Comparison of ENCODE assay signal across 23 cellular contexts in the genomic region with DNA sequence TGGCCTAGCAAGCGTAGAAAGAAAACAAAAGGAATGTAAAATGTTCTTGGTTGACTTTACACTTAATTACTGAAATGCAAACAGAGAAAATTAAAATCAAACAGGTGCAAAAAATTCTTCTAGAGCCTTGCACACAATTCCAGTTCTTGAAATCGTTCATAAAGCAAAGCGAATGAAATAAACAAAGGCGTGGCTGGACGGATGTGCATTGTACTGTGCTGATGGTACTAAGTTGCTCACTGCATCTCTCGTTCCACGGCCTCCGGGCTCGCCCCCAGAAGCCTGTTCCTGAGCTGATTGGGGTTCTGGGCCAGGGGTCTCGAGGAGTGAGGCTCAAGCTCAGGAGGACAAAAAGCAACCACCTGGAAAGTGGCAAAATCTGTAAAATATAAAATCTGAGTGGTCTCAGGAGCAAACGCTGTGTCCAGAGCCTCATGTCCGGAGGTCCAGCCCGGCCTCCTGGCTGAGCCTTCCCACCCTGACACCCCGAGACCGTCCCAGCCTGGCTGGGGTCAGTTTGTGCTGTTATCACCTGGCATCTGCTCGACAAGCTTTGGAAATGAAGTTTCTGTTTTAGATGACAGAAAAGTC.
"Had no signal": no experiment of that assay in that cellular context is flagged by ENCODE, and none has a peak within 500 bp of the region (broad histone marks: within the 10 kb centered on the region; RNA-seq: fewer than 3 reads in every experiment).

No MANE protein-coding gene starts in this region.

- H3K36me3 Mint-ChIP-seq: activated naive CD8-positive, alpha-beta T cell; naive B cell; type B pancreatic cell had no signal

- H3K4me3 Mint-ChIP-seq: activated naive CD8-positive, alpha-beta T cell; activated T-cell treated with anti-CD3 and anti-CD28 coated beads, Interleukin-2, amount 50 U/mL, for 24 hours; activated T-helper 17 cell treated with anti-CD3 and anti-CD28 coated beads, Interleukin-2, amount 50 U/mL, for 72 hours; dendritic cell treated with granulocyte-macrophage colony-stimulating factor and Interleukin-4, amounts not matched to agents 40 ng/mL and 50 ng/mL, for 4 days; naive B cell; neural crest cell; type B pancreatic cell had no signal

- H3K9me3 ChIP-seq: adrenal gland, ascending aorta, lower lobe of right lung, sigmoid colon, thoracic aorta had no signal

- DNase-seq: activated CD4-positive, alpha-beta T cell treated with anti-CD3 and anti-CD28 coated beads for 1 hour; activated CD4-positive, alpha-beta T cell treated with anti-CD3 and anti-CD28 coated beads, Interleukin-2, amount 50 U/mL, for 4 hours; activated CD8-positive, alpha-beta memory T cell treated with anti-CD3 and anti-CD28 coated beads, Interleukin-2, amount 50 U/mL, for 4 hours; activated T-cell treated with anti-CD3 and anti-CD28 coated beads, Interleukin-2, amount 50 U/mL, for 24 hours; adrenal gland; brain microvascular endothelial cell; caudate nucleus; effector CD8-positive, alpha-beta T cell; foreskin keratinocyte; lower lobe of right lung; mesendoderm; naive B cell; sigmoid colon; stimulated activated CD4-positive, alpha-beta T cell treated with anti-CD3 and anti-CD28 coated beads, Interleukin-4, amount 100 ng/mL, for 24 hours; stimulated activated naive CD4-positive, alpha-beta T cell treated with Interleukin-2 at 50 U/mL for 16 hours; T-helper 2 cell had no signal

- H3K27ac Mint-ChIP-seq: activated naive CD8-positive, alpha-beta T cell; activated T-cell treated with anti-CD3 and anti-CD28 coated beads, Interleukin-2, amount 50 U/mL, for 24 hours; activated T-helper 17 cell treated with anti-CD3 and anti-CD28 coated beads, Interleukin-2, amount 50 U/mL, for 72 hours; dendritic cell treated with granulocyte-macrophage colony-stimulating factor and Interleukin-4, amounts not matched to agents 40 ng/mL and 50 ng/mL, for 4 days; naive B cell had no signal

- H3K27me3 ChIP-seq: adrenal gland, ascending aorta, brain microvascular endothelial cell, foreskin keratinocyte, sigmoid colon had no signal

- H3K4me3 ChIP-seq: adrenal gland, ascending aorta, lower lobe of right lung, sigmoid colon, thoracic aorta had no signal

- H3K4me1 Mint-ChIP-seq: activated T-helper 17 cell treated with anti-CD3 and anti-CD28 coated beads, Interleukin-2, amount 50 U/mL, for 72 hours; naive B cell; neural crest cell had no signal

- H3K4me1 ChIP-seq: adrenal gland, foreskin keratinocyte, lower lobe of right lung had no signal

- H3K27me3 Mint-ChIP-seq: dendritic cell treated with granulocyte-macrophage colony-stimulating factor and Interleukin-4, amounts not matched to agents 40 ng/mL and 50 ng/mL, for 4 days had no signal

- H3K9me3 Mint-ChIP-seq: activated T-cell treated with anti-CD3 and anti-CD28 coated beads, Interleukin-2, amount 50 U/mL, for 24 hours; activated T-helper 17 cell treated with anti-CD3 and anti-CD28 coated beads, Interleukin-2, amount 50 U/mL, for 72 hours; dendritic cell treated with granulocyte-macrophage colony-stimulating factor and Interleukin-4, amounts not matched to agents 40 ng/mL and 50 ng/mL, for 4 days; naive B cell; neural crest cell; type B pancreatic cell had no signal

- H3K27ac ChIP-seq: adrenal gland, ascending aorta, brain microvascular endothelial cell, foreskin keratinocyte, lower lobe of right lung, sigmoid colon, thoracic aorta had no signal

- H3K36me3 ChIP-seq: adrenal gland, ascending aorta, brain microvascular endothelial cell, lower lobe of right lung, sigmoid colon, thoracic aorta had no signal
